Comparison of ENCODE assay signal across 15 cellular contexts in genomic region chr4:38046735-38047487, GRCh38.
DNase-seq lines count a peak whose midpoint lies in the region; ATAC-seq and TF ChIP-seq lines count a peak whose summit lies in the region.
"Had no signal": no experiment of that assay in that cellular context is flagged by ENCODE, and none has a peak within 500 bp of the region (broad histone marks: within the 10 kb centered on the region; RNA-seq: fewer than 3 reads in every experiment).

No MANE protein-coding gene starts in this region.

- H3K27ac ChIP-seq in colonic mucosa, result no peak overlapping the region
- H3K27ac ChIP-seq: BLaER1 treated with 17β-estradiol and CSF1 and Interleukin-3, amounts not matched to agents 10 nM and 100 nM; skin epidermis had no signal

- no peak for ATAC-seq in stimulated activated effector memory CD8-positive, alpha-beta T cell treated with anti-CD3 and anti-CD28 coated beads, Interleukin-12 subunit alpha, Interleukin-12 subunit beta, amount 100 ng/mL, for 72 hours
- no peak for ATAC-seq in HG03280 (IDR thresholded peaks at IDR 0.05; ENCODE audit: unreplicated experiment)
- ATAC-seq in stimulated activated naive CD8-positive, alpha-beta T cell treated with anti-CD3 and anti-CD28 coated beads, Interleukin-15, amount 100 ng/mL, for 72 hours, result no peak

- H3K36me3 ChIP-seq in colonic mucosa, result no peaks in the 10 kb centered on the region

- no peaks in the 10 kb centered on the region for H3K4me1 ChIP-seq in colonic mucosa

- no peaks in the 10 kb centered on the region for H3K27me3 Mint-ChIP-seq in stimulated activated naive CD8-positive, alpha-beta T cell treated with anti-CD3 and anti-CD28 coated beads, Interleukin-15, amount 100 ng/mL, for 72 hours
- H3K27me3 Mint-ChIP-seq: activated naive CD4-positive, alpha-beta T cell treated with anti-CD3 and anti-CD28 coated beads, Interleukin-2, amount 50 U/mL, for 24 hours; dendritic cell treated with granulocyte-macrophage colony-stimulating factor and Interleukin-4, amounts not matched to agents 40 ng/mL and 50 ng/mL, for 4 days; memory B cell had no signal

- H3K36me3 Mint-ChIP-seq in stimulated activated effector memory CD8-positive, alpha-beta T cell treated with anti-CD3 and anti-CD28 coated beads, Interleukin-12 subunit alpha, Interleukin-12 subunit beta, amount 100 ng/mL, for 72 hours, result peaks cover 54% of the 10 kb centered on the region

- H3K4me3 Mint-ChIP-seq in stimulated activated effector memory CD8-positive, alpha-beta T cell treated with anti-CD3 and anti-CD28 coated beads, Interleukin-12 subunit alpha, Interleukin-12 subunit beta, amount 100 ng/mL, for 72 hours, result no peak overlapping the region
- H3K4me3 Mint-ChIP-seq in stimulated activated naive CD8-positive, alpha-beta T cell treated with anti-CD3 and anti-CD28 coated beads, Interleukin-15, amount 100 ng/mL, for 72 hours, result no peak overlapping the region
- H3K4me3 Mint-ChIP-seq: activated naive CD4-positive, alpha-beta T cell treated with anti-CD3 and anti-CD28 coated beads, Interleukin-2, amount 50 U/mL, for 24 hours; dendritic cell treated with granulocyte-macrophage colony-stimulating factor and Interleukin-4, amounts not matched to agents 40 ng/mL and 50 ng/mL, for 4 days; memory B cell; T-helper 2 cell treated with Interferon-gamma antibody and Interleukin-4, amounts not matched to agents 5 μg/mL and 100 μg/mL, for 36 hours had no signal

- peak; percentile 52 for DNase-seq in DMS 273 (lab: John Stamatoyannopoulos, UW; ENCODE audit: unreplicated experiment)
- DNase-seq in Kasumi-1 (lab: John Stamatoyannopoulos, UW), result peak; percentile 58 to 63
- peak; percentile 66 for DNase-seq in ecto neural progenitor cell (ENCODE audit: low spot score)
- DNase-seq in myocyte (ENCODE audit: low read depth), result peak; percentile 38
- no peak for DNase-seq in colonic mucosa
- no peak for DNase-seq in stimulated activated effector memory CD8-positive, alpha-beta T cell treated with anti-CD3 and anti-CD28 coated beads, Interleukin-12 subunit alpha, Interleukin-12 subunit beta, amount 100 ng/mL, for 72 hours (ENCODE audit: low spot score in 2 of 2)
- no peak for DNase-seq in stimulated activated naive CD8-positive, alpha-beta T cell treated with anti-CD3 and anti-CD28 coated beads, Interleukin-15, amount 100 ng/mL, for 72 hours
- DNase-seq: NCI-H1930 had no signal

- H3K4me3 ChIP-seq in colonic mucosa, result no peak overlapping the region
- H3K4me3 ChIP-seq: BLaER1 treated with 17β-estradiol and CSF1 and Interleukin-3, amounts not matched to agents 10 nM and 100 nM; skin epidermis had no signal

- intact Hi-C loops in colonic mucosa (cut with DNase I), result no loop called here

- no peaks in the 10 kb centered on the region for H3K9me3 ChIP-seq in colonic mucosa
- H3K9me3 ChIP-seq: BLaER1 treated with 17β-estradiol and CSF1 and Interleukin-3, amounts not matched to agents 10 nM and 100 nM had no signal

- H3K9me3 Mint-ChIP-seq in stimulated activated effector memory CD8-positive, alpha-beta T cell treated with anti-CD3 and anti-CD28 coated beads, Interleukin-12 subunit alpha, Interleukin-12 subunit beta, amount 100 ng/mL, for 72 hours, result no peaks in the 10 kb centered on the region
- no peaks in the 10 kb centered on the region for H3K9me3 Mint-ChIP-seq in stimulated activated naive CD8-positive, alpha-beta T cell treated with anti-CD3 and anti-CD28 coated beads, Interleukin-15, amount 100 ng/mL, for 72 hours
- H3K9me3 Mint-ChIP-seq: activated naive CD4-positive, alpha-beta T cell treated with anti-CD3 and anti-CD28 coated beads, Interleukin-2, amount 50 U/mL, for 24 hours; dendritic cell treated with granulocyte-macrophage colony-stimulating factor and Interleukin-4, amounts not matched to agents 40 ng/mL and 50 ng/mL, for 4 days; memory B cell; T-helper 2 cell treated with Interferon-gamma antibody and Interleukin-4, amounts not matched to agents 5 μg/mL and 100 μg/mL, for 36 hours had no signal

- H3K27ac Mint-ChIP-seq in stimulated activated effector memory CD8-positive, alpha-beta T cell treated with anti-CD3 and anti-CD28 coated beads, Interleukin-12 subunit alpha, Interleukin-12 subunit beta, amount 100 ng/mL, for 72 hours, result no peak overlapping the region
- H3K27ac Mint-ChIP-seq in stimulated activated naive CD8-positive, alpha-beta T cell treated with anti-CD3 and anti-CD28 coated beads, Interleukin-15, amount 100 ng/mL, for 72 hours, result no peak overlapping the region
- H3K27ac Mint-ChIP-seq: activated naive CD4-positive, alpha-beta T cell treated with anti-CD3 and anti-CD28 coated beads, Interleukin-2, amount 50 U/mL, for 24 hours; dendritic cell treated with granulocyte-macrophage colony-stimulating factor and Interleukin-4, amounts not matched to agents 40 ng/mL and 50 ng/mL, for 4 days; memory B cell; T-helper 2 cell treated with Interferon-gamma antibody and Interleukin-4, amounts not matched to agents 5 μg/mL and 100 μg/mL, for 36 hours had no signal

- H3K9ac ChIP-seq in colonic mucosa (ENCODE audit: low read depth in 2 of 2, low read length in 2 of 2), result no peak overlapping the region
- H3K9ac ChIP-seq: BLaER1 treated with 17β-estradiol and CSF1 and Interleukin-3, amounts not matched to agents 10 nM and 100 nM had no signal

- H3K4me1 Mint-ChIP-seq in stimulated activated effector memory CD8-positive, alpha-beta T cell treated with anti-CD3 and anti-CD28 coated beads, Interleukin-12 subunit alpha, Interleukin-12 subunit beta, amount 100 ng/mL, for 72 hours, result no peaks in the 10 kb centered on the region
- no peaks in the 10 kb centered on the region for H3K4me1 Mint-ChIP-seq in stimulated activated naive CD8-positive, alpha-beta T cell treated with anti-CD3 and anti-CD28 coated beads, Interleukin-15, amount 100 ng/mL, for 72 hours
- H3K4me1 Mint-ChIP-seq: activated naive CD4-positive, alpha-beta T cell treated with anti-CD3 and anti-CD28 coated beads, Interleukin-2, amount 50 U/mL, for 24 hours; memory B cell had no signal

- no peak for TF ChIP-seq CTCF in colonic mucosa (IDR thresholded peaks at IDR 0.05)

- H3K27me3 ChIP-seq in colonic mucosa, result no peaks in the 10 kb centered on the region
- H3K27me3 ChIP-seq: BLaER1 treated with 17β-estradiol and CSF1 and Interleukin-3, amounts not matched to agents 10 nM and 100 nM had no signal

Comparison
In these comparisons a context has a peak if more than half of its experiments do, and no peak if none do; other contexts are left out.
1. DNase-seq: peak in DMS 273 (single experiment), Kasumi-1 (2 of 2), ecto neural progenitor cell (single experiment) and myocyte (single experiment); none in colonic mucosa (single experiment), stimulated activated effector memory CD8-positive, alpha-beta T cell treated with anti-CD3 and anti-CD28 coated beads, Interleukin-12 subunit alpha, Interleukin-12 subunit beta, amount 100 ng/mL, for 72 hours (0 of 2) and stimulated activated naive CD8-positive, alpha-beta T cell treated with anti-CD3 and anti-CD28 coated beads, Interleukin-15, amount 100 ng/mL, for 72 hours (0 of 2).